Comparison of ENCODE assay signal across 19 cellular contexts in the genomic region with DNA sequence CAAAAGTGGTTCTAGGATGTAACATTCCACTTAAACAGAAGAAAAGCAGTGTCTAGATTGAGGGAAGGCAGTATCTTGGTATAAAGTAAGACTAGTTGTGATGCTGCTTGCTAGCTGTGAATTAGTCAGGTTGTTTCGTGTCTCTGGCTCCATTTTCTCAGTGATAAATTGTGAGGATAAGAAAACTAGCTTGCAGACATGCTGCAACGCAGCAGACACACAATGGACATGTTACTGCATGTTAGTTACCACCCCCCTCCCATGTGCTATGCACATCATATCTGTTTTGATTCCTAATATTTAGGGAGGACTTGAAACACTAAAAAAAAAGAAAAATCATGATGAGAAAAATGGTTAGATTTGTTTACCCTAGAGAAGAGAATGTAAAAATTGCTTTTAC. TPM values are rescaled to one million over a fixed set of nuclear protein-coding genes. Genes with fewer than 3 reads are reported as not detected.
DNase-seq lines count a peak whose midpoint lies in the region; ATAC-seq, FAIRE-seq and TF ChIP-seq lines count a peak whose summit lies in the region.
"Had no signal": no experiment of that assay in that cellular context is flagged by ENCODE, and none has a peak within 500 bp of the region (broad histone marks: within the 10 kb centered on the region; RNA-seq: fewer than 3 reads in every experiment).

No MANE protein-coding gene starts in this region.

- H3K36me3 ChIP-seq in Loucy (ENCODE audit: insufficient read depth, low read length) (no peaks in the 10 kb centered on the region), bronchial epithelial cell (ENCODE audit: control insufficient read depth, insufficient read depth, low read length) (no peaks in the 10 kb centered on the region)
- H3K36me3 ChIP-seq: BLaER1 treated with 17β-estradiol and CSF1 and Interleukin-3, amounts not matched to agents 10 nM and 100 nM had no signal

- peak overlapping the region; percentile 82 for H3K9ac ChIP-seq in Loucy (ENCODE audit: low read depth, low read length, poor library complexity, severe bottlenecking)
- H3K9ac ChIP-seq: BLaER1 treated with 17β-estradiol and CSF1 and Interleukin-3, amounts not matched to agents 10 nM and 100 nM had no signal

- peaks cover 80% of the 10 kb centered on the region for H4K20me1 ChIP-seq in Loucy (ENCODE audit: insufficient read depth, low read length, poor library complexity, severe bottlenecking)

- H3K27me3 ChIP-seq in Loucy (ENCODE audit: insufficient read depth, low read length, poor library complexity, severe bottlenecking): no peaks in the 10 kb centered on the region
- H3K27me3 ChIP-seq in bronchial epithelial cell (ENCODE audit: control insufficient read depth, insufficient read depth, low read length): no peaks in the 10 kb centered on the region
- H3K27me3 ChIP-seq: BLaER1 treated with 17β-estradiol and CSF1 and Interleukin-3, amounts not matched to agents 10 nM and 100 nM had no signal

- H3K4me3 ChIP-seq in Loucy (ENCODE audit: low read length, poor library complexity, severe bottlenecking): peak overlapping the region; percentile 95
- no peak overlapping the region for H3K4me3 ChIP-seq in bronchial epithelial cell (ENCODE audit: low read depth, low read length)
- H3K4me3 ChIP-seq: BLaER1 treated with 17β-estradiol and CSF1 and Interleukin-3, amounts not matched to agents 10 nM and 100 nM had no signal

- H3K9me2 ChIP-seq in Loucy (replicated peaks; ENCODE audit: low read depth, low read length): no peaks in the 10 kb centered on the region

- H3K36me3 Mint-ChIP-seq in activated naive CD4-positive, alpha-beta T cell treated with anti-CD3 and anti-CD28 coated beads, Interleukin-2, amount 50 U/mL, for 24 hours: no peaks in the 10 kb centered on the region
- H3K36me3 Mint-ChIP-seq in activated naive CD4-positive, alpha-beta T cell treated with anti-CD3 and anti-CD28 coated beads, Interleukin-2, amount 10 ng/mL, durations not matched to agents 7 days and 5 days: peaks cover 2% of the 10 kb centered on the region
- H3K36me3 Mint-ChIP-seq in stimulated activated effector memory CD8-positive, alpha-beta T cell treated with anti-CD3 and anti-CD28 coated beads, Interleukin-12 subunit alpha, Interleukin-12 subunit beta, amount 100 ng/mL, for 72 hours: peaks cover 17% of the 10 kb centered on the region

- H3K27me3 Mint-ChIP-seq in activated naive CD4-positive, alpha-beta T cell treated with anti-CD3 and anti-CD28 coated beads, Interleukin-2, amount 50 U/mL, for 24 hours: no peaks in the 10 kb centered on the region
- no peaks in the 10 kb centered on the region for H3K27me3 Mint-ChIP-seq in activated naive CD4-positive, alpha-beta T cell treated with anti-CD3 and anti-CD28 coated beads, Interleukin-2, amount 10 ng/mL, durations not matched to agents 7 days and 5 days

- TF ChIP-seq CTCF in Loucy (conservative IDR thresholded peaks at IDR 0.05; ENCODE audit: low read length) (no peak), bronchial epithelial cell (IDR thresholded peaks at IDR 0.05; ENCODE audit: insufficient read depth, low read length, severe bottlenecking) (no peak)

- no peak overlapping the region for H2AFZ ChIP-seq in Loucy (ENCODE audit: low read length)

- no peaks in the 10 kb centered on the region for H3K9me3 Mint-ChIP-seq in activated naive CD4-positive, alpha-beta T cell treated with anti-CD3 and anti-CD28 coated beads, Interleukin-2, amount 50 U/mL, for 24 hours
- no peaks in the 10 kb centered on the region for H3K9me3 Mint-ChIP-seq in activated naive CD4-positive, alpha-beta T cell treated with anti-CD3 and anti-CD28 coated beads, Interleukin-2, amount 10 ng/mL, durations not matched to agents 7 days and 5 days
- H3K9me3 Mint-ChIP-seq in stimulated activated effector memory CD8-positive, alpha-beta T cell treated with anti-CD3 and anti-CD28 coated beads, Interleukin-12 subunit alpha, Interleukin-12 subunit beta, amount 100 ng/mL, for 72 hours: no peaks in the 10 kb centered on the region

- H3K9me3 ChIP-seq in Loucy (ENCODE audit: insufficient read depth, low read depth, low read length): no peaks in the 10 kb centered on the region
- H3K9me3 ChIP-seq: BLaER1 treated with 17β-estradiol and CSF1 and Interleukin-3, amounts not matched to agents 10 nM and 100 nM had no signal

- ATAC-seq in stimulated activated effector memory CD8-positive, alpha-beta T cell treated with anti-CD3 and anti-CD28 coated beads, Interleukin-12 subunit alpha, Interleukin-12 subunit beta, amount 100 ng/mL, for 72 hours: no peak
- ATAC-seq in HG02970 (IDR thresholded peaks at IDR 0.05; ENCODE audit: low FRiP score, unreplicated experiment): no peak

- no peak for DNase-seq in activated naive CD4-positive, alpha-beta T cell treated with anti-CD3 and anti-CD28 coated beads, Interleukin-2, amount 10 ng/mL, durations not matched to agents 7 days and 5 days
- DNase-seq in bronchial epithelial cell (ENCODE audit: low read depth) (peak; percentile 84), DMS79 treated with DMSO at 0.1 percent for 48 hours (lab: John Stamatoyannopoulos, UW) (no peak), SHP77 (lab: John Stamatoyannopoulos, UW) (no peak)
- DNase-seq in stimulated activated effector memory CD8-positive, alpha-beta T cell treated with anti-CD3 and anti-CD28 coated beads, Interleukin-12 subunit alpha, Interleukin-12 subunit beta, amount 100 ng/mL, for 72 hours (ENCODE audit: low spot score in 2 of 2): no peak
- DNase-seq: DMS 273 treated with DMSO at 0.1 percent for 48 hours, H7, IMR-90, Kasumi-1, NCI-H187, NCI-H345, NCI-H526 treated with DMSO at 0.1 percent for 48 hours, OCI-M1, SIG-M5 had no signal

- H3K4me2 ChIP-seq in Loucy (ENCODE audit: low read depth, low read length, poor library complexity, severe bottlenecking): peak overlapping the region; percentile 91

- H3F3A ChIP-seq in Loucy (ENCODE audit: low read depth): no peaks in the 10 kb centered on the region

- peaks cover 86% of the 10 kb centered on the region for H3K79me2 ChIP-seq in Loucy (ENCODE audit: insufficient read depth, low read length)

- peaks cover 76% of the 10 kb centered on the region for H3K4me1 Mint-ChIP-seq in activated naive CD4-positive, alpha-beta T cell treated with anti-CD3 and anti-CD28 coated beads, Interleukin-2, amount 50 U/mL, for 24 hours
- H3K4me1 Mint-ChIP-seq in activated naive CD4-positive, alpha-beta T cell treated with anti-CD3 and anti-CD28 coated beads, Interleukin-2, amount 10 ng/mL, durations not matched to agents 7 days and 5 days: peaks cover 36% of the 10 kb centered on the region
- H3K4me1 Mint-ChIP-seq in stimulated activated effector memory CD8-positive, alpha-beta T cell treated with anti-CD3 and anti-CD28 coated beads, Interleukin-12 subunit alpha, Interleukin-12 subunit beta, amount 100 ng/mL, for 72 hours: peaks cover 54% of the 10 kb centered on the region

- FAIRE-seq in bronchial epithelial cell (lab: Jason Lieb, UNC): no peak
- FAIRE-seq: A204.1 had no signal

- peak overlapping the region; percentile 41 for H3K27ac Mint-ChIP-seq in activated naive CD4-positive, alpha-beta T cell treated with anti-CD3 and anti-CD28 coated beads, Interleukin-2, amount 50 U/mL, for 24 hours
- H3K27ac Mint-ChIP-seq in activated naive CD4-positive, alpha-beta T cell treated with anti-CD3 and anti-CD28 coated beads, Interleukin-2, amount 10 ng/mL, durations not matched to agents 7 days and 5 days: no peak overlapping the region
- H3K27ac Mint-ChIP-seq in stimulated activated effector memory CD8-positive, alpha-beta T cell treated with anti-CD3 and anti-CD28 coated beads, Interleukin-12 subunit alpha, Interleukin-12 subunit beta, amount 100 ng/mL, for 72 hours: peak overlapping the region; percentile 11

- H3K4me1 ChIP-seq in Loucy (ENCODE audit: insufficient read depth, low read length, poor library complexity, severe bottlenecking): peaks cover 32% of the 10 kb centered on the region

- CTCF ChIA-PET in activated naive CD4-positive, alpha-beta T cell treated with anti-CD3 and anti-CD28 coated beads, Interleukin-2, amount 10 ng/mL, durations not matched to agents 7 days and 5 days (lab: Charles Lee): no interaction called here

- H3K4me3 Mint-ChIP-seq in activated naive CD4-positive, alpha-beta T cell treated with anti-CD3 and anti-CD28 coated beads, Interleukin-2, amount 50 U/mL, for 24 hours: peak overlapping the region; percentile 3
- no peak overlapping the region for H3K4me3 Mint-ChIP-seq in activated naive CD4-positive, alpha-beta T cell treated with anti-CD3 and anti-CD28 coated beads, Interleukin-2, amount 10 ng/mL, durations not matched to agents 7 days and 5 days
- no peak overlapping the region for H3K4me3 Mint-ChIP-seq in stimulated activated effector memory CD8-positive, alpha-beta T cell treated with anti-CD3 and anti-CD28 coated beads, Interleukin-12 subunit alpha, Interleukin-12 subunit beta, amount 100 ng/mL, for 72 hours

RNA-seq across cellular contexts. Expression of gene CCNK, which starts 2.9 kb away (rescaled TPM):
- total RNA-seq in bronchial epithelial cell: 18.4 and 43.3 TPM in 2 replicates

RNA-seq across cellular contexts. Expression of gene SETD3, which starts 3.4 kb away (rescaled TPM):
- 54.9 and 66.6 TPM in 2 replicates for total RNA-seq in bronchial epithelial cell
